ENCODE assay signal across 19 cellular contexts in genomic region chr21:27157097-27157496, GRCh38.
"Had no signal": no experiment of that assay in that cellular context is flagged by ENCODE, and none has a peak within 500 bp of the region (broad histone marks: within the 10 kb centered on the region; RNA-seq: fewer than 3 reads in every experiment).

No MANE protein-coding gene starts in this region.

- H3K27me3 ChIP-seq: gastrocnemius medialis, right atrium auricular region, tibial nerve, upper lobe of left lung had no signal

- H3K36me3 ChIP-seq: gastrocnemius medialis, prostate gland, right atrium auricular region, thoracic aorta, tibial nerve, upper lobe of left lung had no signal

- H3K27ac Mint-ChIP-seq: effector memory CD8-positive, alpha-beta T cell; memory B cell; natural killer cell; stimulated activated effector memory CD8-positive, alpha-beta T cell treated with anti-CD3 and anti-CD28 coated beads, Interleukin-12 subunit alpha, Interleukin-12 subunit beta, amount 100 ng/mL, for 72 hours had no signal

- H3K4me1 ChIP-seq: gastrocnemius medialis, parathyroid adenoma, prostate gland, tibial nerve, upper lobe of left lung had no signal

- H3K4me3 Mint-ChIP-seq: effector memory CD8-positive, alpha-beta T cell; memory B cell; natural killer cell; stimulated activated effector memory CD8-positive, alpha-beta T cell treated with anti-CD3 and anti-CD28 coated beads, Interleukin-12 subunit alpha, Interleukin-12 subunit beta, amount 100 ng/mL, for 72 hours had no signal

- DNase-seq: cortex of kidney; effector memory CD8-positive, alpha-beta T cell; foreskin fibroblast; gastrocnemius medialis; head of caudate nucleus; natural killer cell; stimulated activated CD4-positive, alpha-beta T cell treated with anti-CD3 and anti-CD28 coated beads, Interleukin-2, amount 100 ng/mL, for 24 hours; stimulated activated CD4-positive, alpha-beta T cell treated with anti-CD3 and anti-CD28 coated beads, Interleukin-4, amount 100 ng/mL, for 24 hours; stimulated activated naive CD8-positive, alpha-beta T cell treated with anti-CD3 and anti-CD28 coated beads, Interleukin-15, Interleukin-2, amounts not matched to agents 100 U/mL and 50 U/mL, for 24 hours; upper lobe of left lung had no signal

- H3K9ac ChIP-seq: parathyroid adenoma had no signal

- H3K27ac ChIP-seq: gastrocnemius medialis, parathyroid adenoma, prostate gland, right atrium auricular region, thoracic aorta, tibial nerve, upper lobe of left lung had no signal

- H3K4me1 Mint-ChIP-seq: memory B cell; natural killer cell; stimulated activated effector memory CD8-positive, alpha-beta T cell treated with anti-CD3 and anti-CD28 coated beads, Interleukin-12 subunit alpha, Interleukin-12 subunit beta, amount 100 ng/mL, for 72 hours had no signal

- H3K79me2 ChIP-seq: parathyroid adenoma had no signal

- FAIRE-seq: keratinocyte had no signal

- H3K4me3 ChIP-seq: gastrocnemius medialis, lung, prostate gland, right atrium auricular region, thoracic aorta, tibial nerve, upper lobe of left lung had no signal

- H2AFZ ChIP-seq: parathyroid adenoma had no signal

- H3K27me3 Mint-ChIP-seq: effector memory CD8-positive, alpha-beta T cell; memory B cell had no signal

- H3K36me3 Mint-ChIP-seq: memory B cell; natural killer cell; stimulated activated effector memory CD8-positive, alpha-beta T cell treated with anti-CD3 and anti-CD28 coated beads, Interleukin-12 subunit alpha, Interleukin-12 subunit beta, amount 100 ng/mL, for 72 hours had no signal

- H3K9me3 ChIP-seq: gastrocnemius medialis, prostate gland, right atrium auricular region, thoracic aorta, tibial nerve, upper lobe of left lung had no signal
